ENCODE assay signal across 39 cellular contexts in genomic region chr1:157081717-157082116, GRCh38. TPM values are rescaled to one million over a fixed set of nuclear protein-coding genes. Genes with fewer than 3 reads are reported as not detected.
"Had no signal": no experiment of that assay in that cellular context is flagged by ENCODE, and none has a peak within 500 bp of the region (broad histone marks: within the 10 kb centered on the region; RNA-seq: fewer than 3 reads in every experiment).

No MANE protein-coding gene starts in this region.

- H3K9ac ChIP-seq: parathyroid adenoma had no signal

- H3K27me3 ChIP-seq: gastrocnemius medialis, right atrium auricular region, suprapubic skin, tibial artery, upper lobe of right lung had no signal

- ATAC-seq: activated CD4-positive, CD25-positive, alpha-beta regulatory T cell treated with anti-CD3 and anti-CD28 coated beads, Interleukin-2, amount 50 U/mL, for 24 hours; activated CD8-positive, alpha-beta memory T cell treated with anti-CD3 and anti-CD28 coated beads, Interleukin-2, amount 10 ng/mL, durations not matched to agents 7 days and 5 days; activated T-cell treated with anti-CD3 and anti-CD28 coated beads, Interleukin-2, amount 50 U/mL, for 72 hours; gastrocnemius medialis; left cardiac atrium; psoas muscle; stimulated activated naive B cell treated with anti-CD40 and anti-IgM and Interleukin-4, amounts not matched to agents 10 μg/mL and 1 μg/mL and 100 μg/mL, for 72 hours; T-helper 17 cell; upper lobe of right lung had no signal

- H3K9me3 ChIP-seq: gastrocnemius medialis, psoas muscle, right atrium auricular region, suprapubic skin, tibial artery, upper lobe of right lung had no signal

- H3K36me3 Mint-ChIP-seq: activated CD4-positive, alpha-beta memory T cell treated with anti-CD3 and anti-CD28 coated beads for 36 hours; activated CD8-positive, alpha-beta memory T cell treated with anti-CD3 and anti-CD28 coated beads, Interleukin-2, amount 10 ng/mL, durations not matched to agents 7 days and 5 days; activated naive CD8-positive, alpha-beta T cell; brain; mesothelial cell of epicardium; naive B cell; stimulated activated naive B cell treated with anti-CD40 and anti-IgM and Interleukin-4, amounts not matched to agents 10 μg/mL and 1 μg/mL and 100 μg/mL, for 72 hours had no signal

- H2AFZ ChIP-seq: parathyroid adenoma had no signal

- FAIRE-seq: keratinocyte had no signal

- H3K27ac Mint-ChIP-seq: activated CD4-positive, alpha-beta memory T cell treated with anti-CD3 and anti-CD28 coated beads for 36 hours; activated CD8-positive, alpha-beta memory T cell treated with anti-CD3 and anti-CD28 coated beads, Interleukin-2, amount 10 ng/mL, durations not matched to agents 7 days and 5 days; activated naive CD8-positive, alpha-beta T cell; activated T-cell treated with anti-CD3 and anti-CD28 coated beads, Interleukin-2, amount 50 U/mL, for 72 hours; mesothelial cell of epicardium; nephron progenitor cell; stimulated activated naive B cell treated with anti-CD40 and anti-IgM and Interleukin-4, amounts not matched to agents 10 μg/mL and 1 μg/mL and 100 μg/mL, for 72 hours; T-helper 17 cell had no signal

- H3K4me1 ChIP-seq: gastrocnemius medialis, parathyroid adenoma, psoas muscle, right atrium auricular region, suprapubic skin, tibial artery, upper lobe of right lung had no signal

- H3K4me2 ChIP-seq: smooth muscle cell had no signal

- DNase-seq: activated CD4-positive, alpha-beta memory T cell treated with anti-CD3 and anti-CD28 coated beads for 36 hours; activated CD4-positive, alpha-beta T cell treated with anti-CD3 and anti-CD28 coated beads for 48 hours; activated CD8-positive, alpha-beta memory T cell treated with anti-CD3 and anti-CD28 coated beads, Interleukin-2, amount 10 ng/mL, durations not matched to agents 7 days and 5 days; activated naive CD4-positive, alpha-beta T cell treated with Interleukin-2 at 50 U/mL for 16 hours; activated T-cell treated with anti-CD3 and anti-CD28 coated beads for 4 hours; activated T-cell treated with anti-CD3 and anti-CD28 coated beads, Interleukin-2, amount 50 U/mL, for 72 hours; aorta; dorsolateral prefrontal cortex; effector memory CD4-positive, alpha-beta T cell; gastrocnemius medialis; glutamatergic neuron; left cardiac atrium; mammary epithelial cell; naive B cell; nephron progenitor cell; psoas muscle; stimulated activated CD4-positive, alpha-beta T cell treated with anti-CD3 and anti-CD28 coated beads, Interleukin-15, amount 100 ng/mL, for 24 hours; stimulated activated CD4-positive, alpha-beta T cell treated with anti-CD3 and anti-CD28 coated beads, Interleukin-2, amount 100 ng/mL, for 24 hours; stimulated activated naive B cell treated with anti-CD40 and anti-IgM and Interleukin-4, amounts not matched to agents 10 μg/mL and 1 μg/mL and 100 μg/mL, for 72 hours; T-helper 17 cell; T1000; tibial artery; WERI-Rb-1 had no signal

- H3K4me3 Mint-ChIP-seq: activated CD4-positive, alpha-beta memory T cell treated with anti-CD3 and anti-CD28 coated beads for 36 hours; activated CD8-positive, alpha-beta memory T cell treated with anti-CD3 and anti-CD28 coated beads, Interleukin-2, amount 10 ng/mL, durations not matched to agents 7 days and 5 days; activated naive CD8-positive, alpha-beta T cell; activated T-cell treated with anti-CD3 and anti-CD28 coated beads, Interleukin-2, amount 50 U/mL, for 72 hours; brain; mesothelial cell of epicardium; naive B cell; nephron progenitor cell; stimulated activated naive B cell treated with anti-CD40 and anti-IgM and Interleukin-4, amounts not matched to agents 10 μg/mL and 1 μg/mL and 100 μg/mL, for 72 hours; T-helper 17 cell had no signal

- H3K4me1 Mint-ChIP-seq: activated CD8-positive, alpha-beta memory T cell treated with anti-CD3 and anti-CD28 coated beads, Interleukin-2, amount 10 ng/mL, durations not matched to agents 7 days and 5 days; mesothelial cell of epicardium; naive B cell; nephron progenitor cell; stimulated activated naive B cell treated with anti-CD40 and anti-IgM and Interleukin-4, amounts not matched to agents 10 μg/mL and 1 μg/mL and 100 μg/mL, for 72 hours; T-helper 17 cell had no signal

- H3K79me2 ChIP-seq: parathyroid adenoma had no signal

- H3K9me3 Mint-ChIP-seq: activated CD4-positive, alpha-beta memory T cell treated with anti-CD3 and anti-CD28 coated beads for 36 hours; activated T-cell treated with anti-CD3 and anti-CD28 coated beads, Interleukin-2, amount 50 U/mL, for 72 hours; naive B cell; nephron progenitor cell; stimulated activated naive B cell treated with anti-CD40 and anti-IgM and Interleukin-4, amounts not matched to agents 10 μg/mL and 1 μg/mL and 100 μg/mL, for 72 hours had no signal

- H3K36me3 ChIP-seq: gastrocnemius medialis, right atrium auricular region, suprapubic skin, tibial artery, upper lobe of right lung, WERI-Rb-1 had no signal

- H3K27ac ChIP-seq: coronary artery, dorsolateral prefrontal cortex, gastrocnemius medialis, parathyroid adenoma, psoas muscle, right atrium auricular region, suprapubic skin, tibial artery, upper lobe of right lung, WERI-Rb-1 had no signal

- H3K4me3 ChIP-seq: coronary artery, dorsolateral prefrontal cortex, gastrocnemius medialis, psoas muscle, right atrium auricular region, smooth muscle cell, suprapubic skin, tibial artery, upper lobe of right lung had no signal

RNA-seq across cellular contexts. Expression of gene ETV3L, which starts 17.9 kb away (rescaled TPM):
- total RNA-seq: activated CD4-positive, alpha-beta memory T cell treated with anti-CD3 and anti-CD28 coated beads for 36 hours; activated CD8-positive, alpha-beta memory T cell treated with anti-CD3 and anti-CD28 coated beads, Interleukin-2, amount 10 ng/mL, durations not matched to agents 7 days and 5 days; activated T-cell treated with anti-CD3 and anti-CD28 coated beads, Interleukin-2, amount 50 U/mL, for 72 hours; aorta; cardiac septum; cerebellum; epithelial cell of proximal tubule; gastrocnemius medialis; left cardiac atrium; liver; mammary epithelial cell; mesothelial cell of epicardium; psoas muscle; right atrium auricular region; smooth muscle cell; suprapubic skin; upper lobe of right lung had no signal
- polyA plus RNA-seq: adipose tissue, aorta, keratinocyte, liver, mammary epithelial cell, psoas muscle, smooth muscle cell had no signal
